29 cellular contexts compared by ENCODE assay signal in genomic region chr5:103442756-103443155, GRCh38.
"Had no signal": no experiment of that assay in that cellular context is flagged by ENCODE, and none has a peak within 500 bp of the region (broad histone marks: within the 10 kb centered on the region; RNA-seq: fewer than 3 reads in every experiment).

No MANE protein-coding gene starts in this region.

- H3K4me3 ChIP-seq: ascending aorta, coronary artery, esophagus squamous epithelium, gastroesophageal sphincter, heart right ventricle had no signal

- DNase-seq: activated CD4-positive, alpha-beta memory T cell treated with anti-CD3 and anti-CD28 coated beads, Interleukin-2, amount 10 ng/mL, durations not matched to agents 7 days and 5 days; activated CD4-positive, alpha-beta T cell treated with anti-CD3 and anti-CD28 coated beads for 1 hour; activated CD4-positive, alpha-beta T cell treated with anti-CD3 and anti-CD28 coated beads for 4 hours; activated CD4-positive, alpha-beta T cell treated with anti-CD3 and anti-CD28 coated beads, Interleukin-2, amount 10 ng/mL, durations not matched to agents 7 days and 5 days; activated CD4-positive, alpha-beta T cell treated with anti-CD3 and anti-CD28 coated beads, Interleukin-2, amount 50 U/mL, for 4 hours; activated CD4-positive, CD25-positive, alpha-beta regulatory T cell; activated CD8-positive, alpha-beta memory T cell treated with anti-CD3 and anti-CD28 coated beads, Interleukin-2, amount 50 U/mL, for 48 hours; activated gamma-delta T cell; activated naive CD4-positive, alpha-beta T cell; activated naive CD4-positive, alpha-beta T cell treated with anti-CD3 and anti-CD28 coated beads, Interleukin-2, amount 10 ng/mL, durations not matched to agents 7 days and 5 days; activated naive CD8-positive, alpha-beta T cell treated with anti-CD3 and anti-CD28 coated beads, Interleukin-2, amount 10 ng/mL, durations not matched to agents 7 days and 5 days; activated T-cell treated with anti-CD3 and anti-CD28 coated beads for 4 hours; activated T-cell treated with anti-CD3 and anti-CD28 coated beads, Interleukin-2, amount 50 U/mL, for 24 hours; activated T-cell treated with anti-CD3 and anti-CD28 coated beads, Interleukin-2, amount 50 U/mL, for 72 hours; brain microvascular endothelial cell; dermis blood vessel endothelial cell; effector CD8-positive, alpha-beta T cell; esophagus squamous epithelium; foreskin melanocyte; heart right ventricle; T-helper 1 cell; T-helper 17 cell; T1000 had no signal

- H3K27ac ChIP-seq: ascending aorta, brain microvascular endothelial cell, coronary artery, epithelial cell of prostate, esophagus squamous epithelium, gastroesophageal sphincter, heart right ventricle had no signal

- H3K4me1 ChIP-seq: ascending aorta, gastroesophageal sphincter had no signal

- H3K27me3 ChIP-seq: ascending aorta, brain microvascular endothelial cell, esophagus squamous epithelium, gastroesophageal sphincter, heart right ventricle had no signal

- FAIRE-seq: bronchial epithelial cell, endothelial cell of umbilical vein had no signal

- H3K36me3 ChIP-seq: ascending aorta, brain microvascular endothelial cell, esophagus squamous epithelium, gastroesophageal sphincter, heart right ventricle had no signal
